1 cellular context compared by ENCODE assay signal in genomic region chr12:52971701-52972329, GRCh38.
A peak's percentile ranks its signal among the peaks of the same experiment; 100 is the strongest.
TF ChIP-seq lines count a peak whose summit lies in the region.

No MANE protein-coding gene starts in this region.

TF ChIP-seq in K562, 482 proteins besides CTCF, POLR2A, EP300 and RAD21 (continued from another document):
- no peak for TF ChIP-seq ARID3B (CRISPR knock-in tag; IDR thresholded peaks at IDR 0.05; ENCODE audit: borderline replicate concordance)
- TF ChIP-seq ATF3 (IDR thresholded peaks at IDR 0.05), result peak; percentile 24; the same call in 1 of the 2 replicates
- TF ChIP-seq ATF3 (CRISPR knock-in tag; conservative IDR thresholded peaks at IDR 0.05), result no peak
- no peak for TF ChIP-seq ARNT (IDR thresholded peaks at IDR 0.05)
- TF ChIP-seq RAD51 (IDR thresholded peaks at IDR 0.05; ENCODE audit: borderline replicate concordance, low read depth), result no peak
- no peak for TF ChIP-seq POLR3A (IDR thresholded peaks at IDR 0.05; ENCODE audit: borderline replicate concordance, extremely low read depth, insufficient read depth, insufficient read length)
- no peak for TF ChIP-seq ZNF140 (CRISPR knock-in tag; IDR thresholded peaks at IDR 0.05)
- no peak for TF ChIP-seq GTF2F1 (IDR thresholded peaks at IDR 0.05; ENCODE audit: low read depth, low read length)
- TF ChIP-seq EHMT2 (IDR thresholded peaks at IDR 0.05), result no peak
- TF ChIP-seq KHSRP (IDR thresholded peaks at IDR 0.05), result no peak
- no peak for TF ChIP-seq ATF2 (CRISPR knock-in tag; IDR thresholded peaks at IDR 0.05)
- TF ChIP-seq FOSL1 (tag; conservative IDR thresholded peaks at IDR 0.05), result peak; percentile 29; the same call in 1 of the 2 replicates
- peak; percentile 65 for TF ChIP-seq ZNF316 (IDR thresholded peaks at IDR 0.05)
- TF ChIP-seq SRSF1 (IDR thresholded peaks at IDR 0.05; ENCODE audit: low read depth, low read length), result no peak
- TF ChIP-seq ZBTB11 (CRISPR knock-in tag; IDR thresholded peaks at IDR 0.05), result peak in 1 of 3 experiments; percentile 50; a peak in 1 of 6 replicates
- TF ChIP-seq ZNF282 (CRISPR knock-in tag; IDR thresholded peaks at IDR 0.05), result no peak
- TF ChIP-seq ZNF41 (CRISPR knock-in tag; conservative IDR thresholded peaks at IDR 0.05), result no peak
- no peak for TF ChIP-seq ZKSCAN1 (IDR thresholded peaks at IDR 0.05; ENCODE audit: low read depth, low read length)
- TF ChIP-seq C11orf30 (IDR thresholded peaks at IDR 0.05; ENCODE audit: low read depth), result peak; percentile 63; the same call in 1 of the 2 replicates
- TF ChIP-seq RBM25 (IDR thresholded peaks at IDR 0.05; ENCODE audit: low read depth, low read length, severe bottlenecking), result no peak
- no peak for TF ChIP-seq FOXJ2 (tag; IDR thresholded peaks at IDR 0.05)
- TF ChIP-seq ZBTB49 (CRISPR knock-in tag; IDR thresholded peaks at IDR 0.05; ENCODE audit: borderline replicate concordance), result no peak
